ENCODE assay signal across 12 cellular contexts in genomic region chr10:68666280-68666760, GRCh38. TPM values are rescaled to one million over a fixed set of nuclear protein-coding genes. Genes with fewer than 3 reads are reported as not detected.
DNase-seq lines count a peak whose midpoint lies in the region; ATAC-seq and TF ChIP-seq lines count a peak whose summit lies in the region.
"Had no signal": no experiment of that assay in that cellular context is flagged by ENCODE, and none has a peak within 500 bp of the region (broad histone marks: within the 10 kb centered on the region; RNA-seq: fewer than 3 reads in every experiment).

No MANE protein-coding gene starts in this region.

- POLR2A ChIA-PET in Panc1 (lab: Charles Lee) = no interaction called here

- in situ Hi-C loops in Panc1 (cut with HindIII; ENCODE audit: low pct_unique_long_range_greater_than_20kb, low sequenced_read_pairs) = no loop called here

- CTCF ChIA-PET in Panc1 (lab: Charles Lee) = no interaction called here

- peaks cover 17% of the 10 kb centered on the region for H3K36me3 Mint-ChIP-seq in progenitor cell of endocrine pancreas (ENCODE audit: insufficient read depth)

- H3K36me3 ChIP-seq in Panc1 (ENCODE audit: control insufficient read depth, insufficient read depth, low read length) (no peaks in the 10 kb centered on the region), right atrium auricular region (peaks cover 3% of the 10 kb centered on the region)
- H3K36me3 ChIP-seq: thyroid gland had no signal

- DNase-seq in EL (peak; percentile 91), Panc1 (ENCODE audit: low read depth, low spot score) (peak; percentile 33), dedifferentiated amniotic fluid mesenchymal stem cell (ENCODE audit: extremely low spot score) (peak; percentile 93), progenitor cell of endocrine pancreas (ENCODE audit: low spot score, unreplicated experiment) (no peak), GF-D8 (lab: John Stamatoyannopoulos, UW) (no peak), left lobe of liver (ENCODE audit: low spot score) (no peak), right atrium auricular region (ENCODE audit: low spot score) (no peak)
- DNase-seq: psoas muscle, thyroid gland, WERI-Rb-1 had no signal

- BruUV-seq in Panc1 (replicated peaks; lab: Mats Ljungman, UMichigan) = no TSS peak

- TF ChIP-seq CTCF in Panc1 (IDR thresholded peaks at IDR 0.05) (no peak), progenitor cell of endocrine pancreas (IDR thresholded peaks at IDR 0.05; ENCODE audit: unreplicated experiment) (no peak), right atrium auricular region (IDR thresholded peaks at IDR 0.05) (no peak)

- H3K27ac ChIP-seq in Panc1 (ENCODE audit: low read length) (peak overlapping the region; percentile 36; the same call in 1 of the 2 replicates), right atrium auricular region (no peak overlapping the region)
- H3K27ac ChIP-seq: psoas muscle, thyroid gland, WERI-Rb-1 had no signal

- no peaks in the 10 kb centered on the region for H3K27me3 ChIP-seq in Panc1 (ENCODE audit: control insufficient read depth, insufficient read depth, low read length)
- H3K27me3 ChIP-seq in right atrium auricular region = no peaks in the 10 kb centered on the region
- H3K27me3 ChIP-seq: thyroid gland had no signal

- H3K4me3 ChIP-seq in Panc1 (ENCODE audit: low read depth in 2 of 2, low read length in 2 of 2) (no peak overlapping the region), right atrium auricular region (no peak overlapping the region)
- H3K4me3 ChIP-seq: psoas muscle, thyroid gland had no signal

- no peaks in the 10 kb centered on the region for H3K4me1 Mint-ChIP-seq in progenitor cell of endocrine pancreas (ENCODE audit: low read depth)

- no peaks in the 10 kb centered on the region for H3K27me3 Mint-ChIP-seq in progenitor cell of endocrine pancreas

- H3K4me1 ChIP-seq in Panc1 (ENCODE audit: control insufficient read depth, insufficient read depth, low read length) = peaks cover 9% of the 10 kb centered on the region; the same call in 1 of the 2 replicates
- H3K4me1 ChIP-seq in right atrium auricular region = no peaks in the 10 kb centered on the region
- H3K4me1 ChIP-seq: psoas muscle, thyroid gland had no signal

- ATAC-seq in Panc1 = peak; percentile 89
- ATAC-seq in GM19463 (IDR thresholded peaks at IDR 0.05; ENCODE audit: unreplicated experiment) = no peak
- no peak for ATAC-seq in left lobe of liver
- ATAC-seq: psoas muscle had no signal

- H3K9me3 ChIP-seq in Panc1 (ENCODE audit: control insufficient read depth, insufficient read depth, low read depth, low read length) (no peaks in the 10 kb centered on the region), right atrium auricular region (no peaks in the 10 kb centered on the region)
- H3K9me3 ChIP-seq: psoas muscle, thyroid gland had no signal

- intact Hi-C loops in Panc1 (cut with micrococcal nuclease; ENCODE audit: unreplicated experiment) = no loop called here

- H3K4me3 Mint-ChIP-seq in progenitor cell of endocrine pancreas (ENCODE audit: low read depth) = no peak overlapping the region

- H3K9me3 Mint-ChIP-seq in progenitor cell of endocrine pancreas (ENCODE audit: low read depth) = no peaks in the 10 kb centered on the region
- H3K9me3 Mint-ChIP-seq: activated T-helper 2 cell treated with anti-CD3 and anti-CD28 coated beads, Interferon-gamma antibody, Interleukin-2, Interleukin-4, amounts not matched to agents 10 μg/mL and 5 μg/mL and 100 μg/mL, durations not matched to agents 14 hours and 24 hours and 36 hours had no signal

- peak overlapping the region; percentile 52 for H3K27ac Mint-ChIP-seq in progenitor cell of endocrine pancreas
- H3K27ac Mint-ChIP-seq: activated T-helper 2 cell treated with anti-CD3 and anti-CD28 coated beads, Interferon-gamma antibody, Interleukin-2, Interleukin-4, amounts not matched to agents 10 μg/mL and 5 μg/mL and 100 μg/mL, durations not matched to agents 14 hours and 24 hours and 36 hours had no signal

RNA-seq across cellular contexts. Expression of gene CCAR1, which starts 54.7 kb away (rescaled TPM):
- total RNA-seq in Panc1 (2021; ENCODE audit: unreplicated experiment) (102 TPM), progenitor cell of endocrine pancreas (150 and 156 TPM in 2 replicates), left lobe of liver (17.4 TPM), right atrium auricular region (10 to 100 TPM; 21.0 to 25.0 TPM)
- 42.0 TPM for polyA plus RNA-seq in Panc1 (2012; ENCODE audit: insufficient read length)

Comparison
In these comparisons a context has a peak if more than half of its experiments do, and no peak if none do; other contexts are left out.
1. DNase-seq: peak in EL (single experiment), Panc1 (single experiment) and dedifferentiated amniotic fluid mesenchymal stem cell (single experiment); none in progenitor cell of endocrine pancreas (single experiment), GF-D8 (single experiment), left lobe of liver (single experiment) and right atrium auricular region (single experiment).